Comparison of ENCODE assay signal across 1 cellular context in the genomic region with DNA sequence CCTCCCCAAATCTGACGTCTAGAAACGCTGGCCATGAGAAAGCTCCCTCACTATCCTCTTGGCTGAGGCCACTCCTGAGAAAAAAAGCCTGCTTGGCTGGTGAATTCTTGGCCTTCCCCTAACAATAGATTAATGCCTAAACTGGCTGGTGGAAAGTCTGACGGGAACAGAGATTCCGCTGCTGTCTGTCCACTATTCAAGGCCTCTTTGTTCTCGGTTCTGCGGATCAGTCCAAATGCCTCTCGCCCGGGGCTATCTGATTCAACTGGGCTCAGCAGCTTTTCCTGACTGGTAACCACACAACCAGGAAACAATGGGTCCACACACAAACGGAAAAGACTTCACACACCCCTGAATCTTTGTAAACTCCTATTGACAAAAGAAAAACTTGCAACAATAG.
TF ChIP-seq lines count a peak whose summit lies in the region.

No MANE protein-coding gene starts in this region.

TF ChIP-seq in GM23338, 12 proteins besides CTCF, POLR2A, EP300 and RAD21 (continued from another document):
- TF ChIP-seq STAT1 (IDR thresholded peaks at IDR 0.05; ENCODE audit: unreplicated experiment), result no peak
